8 cellular contexts compared by ENCODE assay signal in genomic region chr5:135488727-135489465, GRCh38. TPM values are rescaled to one million over a fixed set of nuclear protein-coding genes. Genes with fewer than 3 reads are reported as not detected.
DNase-seq lines count a peak whose midpoint lies in the region; ATAC-seq and TF ChIP-seq lines count a peak whose summit lies in the region.

No MANE protein-coding gene starts in this region.

- H3K27ac ChIP-seq in brain microvascular endothelial cell (no peak overlapping the region), transverse colon (no peak overlapping the region)

- peaks cover 68% of the 10 kb centered on the region for H3K27me3 Mint-ChIP-seq in activated T-cell treated with anti-CD3 and anti-CD28 coated beads, Interleukin-2, amount 50 U/mL, for 4 hours (ENCODE audit: low read depth)

- H3K27me3 ChIP-seq in brain microvascular endothelial cell (replicated peaks) (peaks cover 74% of the 10 kb centered on the region), transverse colon (peaks cover 89% of the 10 kb centered on the region)

- DNase-seq in DMS 273 (lab: John Stamatoyannopoulos, UW; ENCODE audit: unreplicated experiment), result peak; percentile 95
- DNase-seq in NCI-H187 treated with DMSO at 0.1 percent for 48 hours (lab: John Stamatoyannopoulos, UW), result peak; percentile 85
- DNase-seq in brain microvascular endothelial cell, result peak; percentile 62
- DNase-seq in islet precursor cell, result peak; percentile 94
- no peak for DNase-seq in transverse colon
- no peak for DNase-seq in activated T-cell treated with anti-CD3 and anti-CD28 coated beads, Interleukin-2, amount 50 U/mL, for 4 hours

- no peaks in the 10 kb centered on the region for H3K36me3 Mint-ChIP-seq in activated T-cell treated with anti-CD3 and anti-CD28 coated beads, Interleukin-2, amount 50 U/mL, for 4 hours (ENCODE audit: insufficient read depth)

- TF ChIP-seq EP300 in transverse colon (IDR thresholded peaks at IDR 0.05; ENCODE audit: low read depth), result no peak

- peaks cover 8% of the 10 kb centered on the region for H3K4me1 Mint-ChIP-seq in activated T-cell treated with anti-CD3 and anti-CD28 coated beads, Interleukin-2, amount 50 U/mL, for 4 hours (ENCODE audit: low read depth)

- H3K4me3 Mint-ChIP-seq in activated T-cell treated with anti-CD3 and anti-CD28 coated beads, Interleukin-2, amount 50 U/mL, for 4 hours, result no peak overlapping the region

- H3K4me3 ChIP-seq in brain microvascular endothelial cell (ENCODE audit: low read depth, low read length) (peak overlapping the region; percentile 49), transverse colon (peak overlapping the region; percentile 9 to 39 (median 14))

- TF ChIP-seq CTCF in brain microvascular endothelial cell (IDR thresholded peaks at IDR 0.05; ENCODE audit: low read depth, low read length, missing control alignments) (no peak), transverse colon (IDR thresholded peaks at IDR 0.05) (no peak)

- TF ChIP-seq POLR2A in transverse colon (IDR thresholded peaks at IDR 0.05), result no peak

- 5% methylated on average over 41 of the region's 44 CpGs; no CpG with 5 or more reads in 1 of the 2 donors for WGBS in transverse colon (ENCODE audit: low coverage in 1 of 2), 2 donors

- no peaks in the 10 kb centered on the region for H3K9me3 Mint-ChIP-seq in activated T-cell treated with anti-CD3 and anti-CD28 coated beads, Interleukin-2, amount 50 U/mL, for 4 hours

- ATAC-seq in HG02798 (IDR thresholded peaks at IDR 0.05; ENCODE audit: poor library complexity, unreplicated experiment) (no peak), GM18907 (IDR thresholded peaks at IDR 0.05; ENCODE audit: unreplicated experiment) (no peak)
- ATAC-seq in activated T-cell treated with anti-CD3 and anti-CD28 coated beads, Interleukin-2, amount 50 U/mL, for 4 hours, result no peak

- H3K9me3 ChIP-seq in transverse colon, result no peaks in the 10 kb centered on the region

- H3K36me3 ChIP-seq in brain microvascular endothelial cell (replicated peaks) (no peaks in the 10 kb centered on the region), transverse colon (no peaks in the 10 kb centered on the region)

- H3K4me1 ChIP-seq in transverse colon, result peaks cover 0 to 25% (median 16%) of the 10 kb centered on the region in 4 donors

- intact Hi-C loops in transverse colon (cut with DNase I; ENCODE audit: low total_unique reads), result loop anchor here (10.0 kb wide), 1 partner anchor 346 kb away; the partner anchor contains the start of gene SLC25A48

- in situ Hi-C loops in brain microvascular endothelial cell (cut with HindIII; ENCODE audit: low pct_ligation_motif_present, low sequenced_read_pairs) (no loop called here), transverse colon (cut with MboI; ENCODE audit: low pct_ligation_motif_present in 1 of 4, low pct_unique_long_range_greater_than_20kb in 1 of 4, low sequenced_read_pairs in 3 of 4) (no loop called here)

RNA-seq across cellular contexts. Expression of gene TIFAB, which starts 36.7 kb away (rescaled TPM):
- under 1 TPM in 1 of 4 donors, not detected in 3; 0.16 TPM for total RNA-seq in transverse colon
- not detected for total RNA-seq in activated T-cell treated with anti-CD3 and anti-CD28 coated beads, Interleukin-2, amount 50 U/mL, for 4 hours

RNA-seq across cellular contexts. Expression of gene DCANP1, which starts 41.7 kb away (rescaled TPM):
- under 1 TPM in 1 of 4 donors, not detected in 3; 0.95 TPM for total RNA-seq in transverse colon
- not detected for total RNA-seq in activated T-cell treated with anti-CD3 and anti-CD28 coated beads, Interleukin-2, amount 50 U/mL, for 4 hours

RNA-seq across cellular contexts. Expression of gene NEUROG1, which starts 46.9 kb away (rescaled TPM):
- not detected for total RNA-seq in transverse colon
- total RNA-seq in activated T-cell treated with anti-CD3 and anti-CD28 coated beads, Interleukin-2, amount 50 U/mL, for 4 hours, result not detected

Comparison
In these comparisons a context has a peak if more than half of its experiments do, and no peak if none do; other contexts are left out.
1. DNase-seq: peak in DMS 273 (single experiment), NCI-H187 treated with DMSO at 0.1 percent for 48 hours (single experiment), brain microvascular endothelial cell (single experiment) and islet precursor cell (single experiment); none in transverse colon (single experiment) and activated T-cell treated with anti-CD3 and anti-CD28 coated beads, Interleukin-2, amount 50 U/mL, for 4 hours (single experiment).